ENCODE assay signal across 24 cellular contexts in genomic region chr10:122362621-122363020, GRCh38. TPM values are rescaled to one million over a fixed set of nuclear protein-coding genes. Genes with fewer than 3 reads are reported as not detected.
DNase-seq lines count a peak whose midpoint lies in the region; ATAC-seq, FAIRE-seq and TF ChIP-seq lines count a peak whose summit lies in the region.
"Had no signal": no experiment of that assay in that cellular context is flagged by ENCODE, and none has a peak within 500 bp of the region (broad histone marks: within the 10 kb centered on the region; RNA-seq: fewer than 3 reads in every experiment).

No MANE protein-coding gene starts in this region.

- H3K4me1 Mint-ChIP-seq in astrocyte (ENCODE audit: low read depth, unreplicated experiment), result peaks cover 4% of the 10 kb centered on the region

- no peak for ATAC-seq in GM21528 (IDR thresholded peaks at IDR 0.05; ENCODE audit: low FRiP score, unreplicated experiment)
- ATAC-seq: HCT116, natural killer cell had no signal

- H3K79me2 ChIP-seq in astrocyte (ENCODE audit: insufficient read depth, low read length), result no peaks in the 10 kb centered on the region

- H2AFZ ChIP-seq in astrocyte (ENCODE audit: low read depth, low read length), result no peak overlapping the region

- FAIRE-seq in astrocyte (lab: Jason Lieb, UNC), result no peak
- no peak for FAIRE-seq in frontal cortex (lab: Jason Lieb, UNC)
- FAIRE-seq: D721Med, kidney had no signal

- H3K4me3 ChIP-seq in astrocyte (ENCODE audit: insufficient read depth, low read depth, low read length) (no peak overlapping the region), kidney epithelial cell (ENCODE audit: low read depth, low read length) (no peak overlapping the region)
- H3K4me3 ChIP-seq: smooth muscle cell had no signal

- no peaks in the 10 kb centered on the region for H3K9me3 ChIP-seq in astrocyte (ENCODE audit: insufficient read depth, low read depth, low read length)
- H3K9me3 ChIP-seq: BE2C had no signal

- H3K4me1 ChIP-seq in astrocyte (ENCODE audit: insufficient read depth, low read length), result no peaks in the 10 kb centered on the region
- H3K4me1 ChIP-seq: BE2C had no signal

- H3K36me3 Mint-ChIP-seq in astrocyte (ENCODE audit: low read depth, unreplicated experiment), result peaks cover 3% of the 10 kb centered on the region
- H3K36me3 Mint-ChIP-seq: type B pancreatic cell had no signal

- H3K27me3 Mint-ChIP-seq in astrocyte (ENCODE audit: low read depth, unreplicated experiment), result peaks cover 21% of the 10 kb centered on the region

- peak; percentile 66 for DNase-seq in DMS 273 (lab: John Stamatoyannopoulos, UW; ENCODE audit: unreplicated experiment)
- DNase-seq in DMS 273 treated with DMSO at 0.1 percent for 48 hours (lab: John Stamatoyannopoulos, UW), result no peak
- peak; percentile 40 for DNase-seq in NCI-H510A (lab: John Stamatoyannopoulos, UW)
- peak; percentile 60 for DNase-seq in astrocyte (ENCODE audit: low read depth)
- DNase-seq in kidney epithelial cell (ENCODE audit: low read depth), result peak; percentile 42
- DNase-seq in LoVo (ENCODE audit: low spot score), result no peak
- DNase-seq in frontal cortex (ENCODE audit: low spot score in 2 of 2), result no peak
- DNase-seq: activated gamma-delta T cell; BE2C; kidney; mesendoderm; natural killer cell; NCI-H1105 treated with DMSO at 0.1 percent for 48 hours; NK-92 treated with Interleukin-12 subunit alpha and Interleukin-12 subunit beta, amount 100 ng/mL, for 24 hours; posterior cingulate gyrus; Right ventricle myocardium superior had no signal

- H3K36me3 ChIP-seq in astrocyte (ENCODE audit: insufficient read depth, low read length) (no peaks in the 10 kb centered on the region), kidney epithelial cell (ENCODE audit: control insufficient read depth, insufficient read depth, low read length) (no peaks in the 10 kb centered on the region)
- H3K36me3 ChIP-seq: BE2C had no signal

- H4K20me1 ChIP-seq in astrocyte (ENCODE audit: insufficient read depth, low read length), result no peaks in the 10 kb centered on the region

- TF ChIP-seq CTCF in astrocyte (IDR thresholded peaks at IDR 0.05; ENCODE audit: insufficient read depth, low read depth, low read length) (no peak), kidney epithelial cell (IDR thresholded peaks at IDR 0.05; ENCODE audit: insufficient read depth, low read length, poor library complexity, severe bottlenecking) (no peak)

- no peak overlapping the region for H3K27ac Mint-ChIP-seq in astrocyte (ENCODE audit: unreplicated experiment)
- H3K27ac Mint-ChIP-seq: dendritic cell treated with granulocyte-macrophage colony-stimulating factor and Interleukin-4, amounts not matched to agents 40 ng/mL and 50 ng/mL, for 4 days; natural killer cell; type B pancreatic cell had no signal

- peaks cover 5% of the 10 kb centered on the region for H3K9me3 Mint-ChIP-seq in astrocyte (ENCODE audit: unreplicated experiment)

- H3K27ac ChIP-seq in astrocyte (ENCODE audit: low read depth, low read length), result no peak overlapping the region
- H3K27ac ChIP-seq: 22Rv1, KMS-11 had no signal

- no peak overlapping the region for H3K4me2 ChIP-seq in astrocyte (ENCODE audit: low read length)
- H3K4me2 ChIP-seq: KMS-11, smooth muscle cell had no signal

- H3K9ac ChIP-seq in astrocyte (ENCODE audit: low read length), result no peak overlapping the region
- H3K9ac ChIP-seq: KMS-11 had no signal

- no peak overlapping the region for H3K4me3 Mint-ChIP-seq in astrocyte (ENCODE audit: unreplicated experiment)
- H3K4me3 Mint-ChIP-seq: dendritic cell treated with granulocyte-macrophage colony-stimulating factor and Interleukin-4, amounts not matched to agents 40 ng/mL and 50 ng/mL, for 4 days; natural killer cell; type B pancreatic cell had no signal

- H3K27me3 ChIP-seq in astrocyte (ENCODE audit: insufficient read depth, low read length), result no peaks in the 10 kb centered on the region
- no peaks in the 10 kb centered on the region for H3K27me3 ChIP-seq in kidney epithelial cell (ENCODE audit: control insufficient read depth, insufficient read depth, low read length)
- H3K27me3 ChIP-seq: BE2C had no signal

RNA-seq across cellular contexts. Expression of gene PLEKHA1, which starts 11.9 kb away (rescaled TPM):
- total RNA-seq in astrocyte (30.9 and 31.7 TPM in 2 replicates), kidney epithelial cell (42.5 and 48.7 TPM in 2 replicates), frontal cortex (29.8 TPM)

Comparison
In these comparisons a context has a peak if more than half of its experiments do, and no peak if none do; other contexts are left out.
1. DNase-seq: peak in DMS 273 (single experiment), NCI-H510A (single experiment), astrocyte (single experiment) and kidney epithelial cell (single experiment); none in DMS 273 treated with DMSO at 0.1 percent for 48 hours (single experiment), LoVo (single experiment) and frontal cortex (0 of 2).